In the genomic region with DNA sequence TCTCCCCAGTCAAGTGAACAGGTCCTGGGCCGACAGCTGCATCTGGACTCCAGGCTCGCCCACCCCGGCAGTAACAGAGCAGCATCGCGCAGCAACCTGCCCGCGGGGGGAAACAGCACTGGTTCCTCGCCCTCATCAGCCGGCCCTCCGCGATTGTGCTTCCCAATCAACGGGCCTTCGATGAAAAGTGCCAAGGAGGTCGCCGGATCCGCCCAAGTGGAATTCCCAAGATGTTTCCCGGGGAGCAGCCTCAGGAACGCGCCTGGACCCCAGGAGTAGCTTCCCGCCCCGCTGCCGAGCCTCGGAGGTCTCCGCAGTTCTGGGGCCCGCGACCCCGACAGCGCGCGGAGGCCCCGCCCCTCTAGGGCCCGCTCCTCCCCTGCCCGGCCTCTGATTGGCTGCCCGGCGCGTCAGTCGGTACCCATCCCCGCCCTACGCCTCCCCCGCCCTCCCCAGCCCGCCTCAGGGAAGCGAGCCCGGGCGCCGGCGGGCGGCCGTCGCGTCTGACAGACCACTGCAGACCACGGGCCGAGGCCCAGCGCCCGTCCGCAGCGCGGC, we compare ENCODE assay signal across 8 cellular contexts. TPM values are rescaled to one million over a fixed set of nuclear protein-coding genes. Genes with fewer than 3 reads are reported as not detected.
DNase-seq lines count a peak whose midpoint lies in the region; ATAC-seq, FAIRE-seq and TF ChIP-seq lines count a peak whose summit lies in the region.

A gene (plus strand): TSS at position 460 of the 558 bp plus-strand sequence. CDS start 103 bp downstream, outside the sequence.

- peak within 1 kb of the TSS; percentile 79 for H3K27ac Mint-ChIP-seq in T-helper 1 cell treated with Interleukin-12 subunit alpha and Interleukin-12 subunit beta and Interleukin-4 antibody, amounts not matched to agents 30 μg/mL and 1 μg/mL, for 36 hours

- peak; percentile 87 for FAIRE-seq in GM12891 (lab: Jason Lieb, UNC)
- FAIRE-seq in urothelium cell line (lab: Jason Lieb, UNC) = peak; percentile 89

- no peaks in the 10 kb centered on the region for H3K36me3 ChIP-seq in adrenal gland (replicated peaks in 1 of 2)
- no peaks in the 10 kb centered on the region for H3K36me3 ChIP-seq in right atrium auricular region
- no peaks in the 10 kb centered on the region for H3K36me3 ChIP-seq in rectal smooth muscle tissue (ENCODE audit: control insufficient read depth, insufficient read depth, low read length)

- TF ChIP-seq POLR2A in GM12891 (IDR thresholded peaks at IDR 0.05; ENCODE audit: low read depth, low read length) = no peak
- TF ChIP-seq POLR2A in adrenal gland (IDR thresholded peaks at IDR 0.05) = no peak

- peak; percentile 99 for ATAC-seq in HG02759 (IDR thresholded peaks at IDR 0.05; ENCODE audit: unreplicated experiment)

- H3K4me1 ChIP-seq in adrenal gland (replicated peaks in 1 of 2) = peaks cover 0 to 17% of the 10 kb centered on the region in 2 donors
- H3K4me1 ChIP-seq in right atrium auricular region = peaks cover 0 to 24% of the 10 kb centered on the region in 2 donors
- H3K4me1 ChIP-seq in rectal smooth muscle tissue (ENCODE audit: control insufficient read depth, insufficient read depth, low read length) = no peaks in the 10 kb centered on the region

- intact Hi-C loops in adrenal gland (cut with DNase I) = no loop called here

- H3K4me3 Mint-ChIP-seq in T-helper 1 cell treated with Interleukin-12 subunit alpha and Interleukin-12 subunit beta and Interleukin-4 antibody, amounts not matched to agents 30 μg/mL and 1 μg/mL, for 36 hours = peak within 1 kb of the TSS; percentile 79

- WGBS in adrenal gland, 4 donors = 1 to 2% methylated on average over 34 to 57 of the region's 57 CpGs; no CpG with 5 or more reads in 2 of the 4 donors

- peak within 1 kb of the TSS in 4 of 5 donors; percentile 60 to 84 (median 74) for H3K27ac ChIP-seq in adrenal gland
- H3K27ac ChIP-seq in right atrium auricular region = peak within 1 kb of the TSS; percentile 2 to 67
- H3K27ac ChIP-seq in rectal smooth muscle tissue (ENCODE audit: low read depth, low read length) = no peak within 1 kb of the TSS

- peaks cover 22% of the 10 kb centered on the region for H3K27me3 Mint-ChIP-seq in T-helper 1 cell treated with Interleukin-12 subunit alpha and Interleukin-12 subunit beta and Interleukin-4 antibody, amounts not matched to agents 30 μg/mL and 1 μg/mL, for 36 hours (ENCODE audit: low read depth)

- H3K9me3 ChIP-seq in adrenal gland (replicated peaks in 1 of 3) (no peaks in the 10 kb centered on the region), right atrium auricular region (no peaks in the 10 kb centered on the region)

- TF ChIP-seq CTCF in adrenal gland (IDR thresholded peaks at IDR 0.05) (no peak), right atrium auricular region (IDR thresholded peaks at IDR 0.05) (no peak)

- no peaks in the 10 kb centered on the region for H3K27me3 ChIP-seq in adrenal gland
- H3K27me3 ChIP-seq in right atrium auricular region = no peaks in the 10 kb centered on the region
- no peaks in the 10 kb centered on the region for H3K27me3 ChIP-seq in rectal smooth muscle tissue (ENCODE audit: control insufficient read depth, insufficient read depth, low read length)

- DNase-seq in GM12891 (ENCODE audit: insufficient read length, low spot score) (peak; percentile 95), NCI-H1417 (lab: John Stamatoyannopoulos, UW) (peak; percentile 85 to 95 (median 93)), adrenal gland (peak; percentile 63 to 90 (median 84)), right atrium auricular region (ENCODE audit: low spot score) (peak; percentile 80), urothelium cell line (ENCODE audit: low spot score) (peak; percentile 99)

- H3K9ac ChIP-seq in rectal smooth muscle tissue (ENCODE audit: low read length) = peak within 1 kb of the TSS; percentile 42

- H3K4me3 ChIP-seq in adrenal gland = peak within 1 kb of the TSS in 2 of 4 donors; percentile 39 to 53
- peak within 1 kb of the TSS; percentile 54 to 80 for H3K4me3 ChIP-seq in right atrium auricular region
- peak within 1 kb of the TSS; percentile 77 for H3K4me3 ChIP-seq in rectal smooth muscle tissue (ENCODE audit: low read length)

- H3K4me1 Mint-ChIP-seq in T-helper 1 cell treated with Interleukin-12 subunit alpha and Interleukin-12 subunit beta and Interleukin-4 antibody, amounts not matched to agents 30 μg/mL and 1 μg/mL, for 36 hours (ENCODE audit: low read depth) = peaks cover 20% of the 10 kb centered on the region

- peaks cover 10% of the 10 kb centered on the region for H3K36me3 Mint-ChIP-seq in T-helper 1 cell treated with Interleukin-12 subunit alpha and Interleukin-12 subunit beta and Interleukin-4 antibody, amounts not matched to agents 30 μg/mL and 1 μg/mL, for 36 hours (ENCODE audit: low read depth)

- H3K9me3 Mint-ChIP-seq in T-helper 1 cell treated with Interleukin-12 subunit alpha and Interleukin-12 subunit beta and Interleukin-4 antibody, amounts not matched to agents 30 μg/mL and 1 μg/mL, for 36 hours = no peaks in the 10 kb centered on the region

TF ChIP-seq in GM12891, 5 proteins besides CTCF, POLR2A, EP300 and RAD21:
- TF ChIP-seq SPI1 (IDR thresholded peaks at IDR 0.05; ENCODE audit: low read depth, low read length) (no peak), PAX5 (IDR thresholded peaks at IDR 0.05; ENCODE audit: insufficient read depth, low read length, severe bottlenecking) (no peak), POLR2AphosphoS5 (IDR thresholded peaks at IDR 0.05; ENCODE audit: low read depth, low read length) (no peak), TAF1 (IDR thresholded peaks at IDR 0.05; ENCODE audit: low read depth, low read length) (no peak), POU2F2 (IDR thresholded peaks at IDR 0.05; ENCODE audit: low read depth, low read length) (no peak)

RNA-seq across cellular contexts. Expression of the gene that starts here (rescaled TPM):
- polyA plus RNA-seq in GM12891 (2012; ENCODE audit: low read depth, missing spikeins) = 0.40 TPM
- total RNA-seq in adrenal gland = 10 to 100 TPM in 5 of 8 donors, 1 to 10 TPM in 3; 5.2 to 76.9 (median 10.3) TPM
- polyA plus RNA-seq in adrenal gland = 1 to 10 TPM; 2.6 to 5.7 (median 3.4) TPM
- total RNA-seq in right atrium auricular region = 1 to 10 TPM; 1.6 to 2.1 TPM
